In the genomic region with DNA sequence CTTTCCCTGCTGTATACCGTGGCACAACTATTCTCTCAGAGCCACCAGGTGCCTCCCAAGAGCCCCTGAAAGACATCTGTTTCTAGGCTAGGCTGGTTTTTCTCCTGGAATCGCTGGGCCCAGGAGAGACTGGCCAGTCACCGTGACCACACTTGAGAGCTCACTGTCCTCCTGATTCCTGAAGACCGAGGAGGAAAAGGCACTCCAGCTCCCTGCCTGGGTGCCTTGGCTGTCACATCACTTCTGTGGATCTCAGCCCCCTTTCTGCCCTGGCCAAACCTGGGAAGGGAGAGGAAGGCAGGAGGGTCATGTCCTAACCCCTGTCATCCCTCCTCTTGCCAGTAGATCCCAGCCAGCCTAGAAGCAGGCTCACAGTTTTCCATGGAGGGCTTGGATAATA, we compare ENCODE assay signal across 28 cellular contexts.
"Had no signal": no experiment of that assay in that cellular context is flagged by ENCODE, and none has a peak within 500 bp of the region (broad histone marks: within the 10 kb centered on the region; RNA-seq: fewer than 3 reads in every experiment).

No MANE protein-coding gene starts in this region.

- H3K36me3 ChIP-seq: sigmoid colon, stomach, tibial nerve had no signal

- H3K27me3 Mint-ChIP-seq: activated CD4-positive, alpha-beta memory T cell treated with anti-CD3 and anti-CD28 coated beads for 36 hours; activated CD4-positive, alpha-beta T cell treated with anti-CD3 and anti-CD28 coated beads, Interleukin-2, amount 10 ng/mL, durations not matched to agents 24 days and 14 days had no signal

- H3K27ac ChIP-seq: psoas muscle had no signal

- FAIRE-seq: keratinocyte, urothelium cell line had no signal

- H3K9me3 Mint-ChIP-seq: activated CD4-positive, alpha-beta memory T cell treated with anti-CD3 and anti-CD28 coated beads for 36 hours; activated CD4-positive, alpha-beta T cell treated with anti-CD3 and anti-CD28 coated beads, Interleukin-2, amount 10 ng/mL, durations not matched to agents 24 days and 14 days; activated naive CD4-positive, alpha-beta T cell treated with anti-CD3 and anti-CD28 coated beads, Interleukin-2, amount 10 ng/mL, durations not matched to agents 7 days and 5 days; natural killer cell treated with Interleukin-12 subunit alpha and Interleukin-12 subunit beta and Interleukin-15 and Interleukin-18, amount 100 ng/mL, for 72 hours; stimulated activated naive B cell treated with anti-CD40 and anti-IgM and Interleukin-4, amounts not matched to agents 10 μg/mL and 1 μg/mL and 100 μg/mL, for 72 hours had no signal

- H3K4me3 Mint-ChIP-seq: activated CD4-positive, alpha-beta memory T cell treated with anti-CD3 and anti-CD28 coated beads for 36 hours; activated CD4-positive, alpha-beta T cell treated with anti-CD3 and anti-CD28 coated beads, Interleukin-2, amount 10 ng/mL, durations not matched to agents 24 days and 14 days; activated naive CD4-positive, alpha-beta T cell treated with anti-CD3 and anti-CD28 coated beads, Interleukin-2, amount 10 ng/mL, durations not matched to agents 7 days and 5 days; endodermal cell; natural killer cell treated with Interleukin-12 subunit alpha and Interleukin-12 subunit beta and Interleukin-15 and Interleukin-18, amount 100 ng/mL, for 72 hours; stimulated activated naive B cell treated with anti-CD40 and anti-IgM and Interleukin-4, amounts not matched to agents 10 μg/mL and 1 μg/mL and 100 μg/mL, for 72 hours had no signal

- H3K9me3 ChIP-seq: mucosa of descending colon, psoas muscle, sigmoid colon, stomach, tibial nerve had no signal

- H3K27me3 ChIP-seq: sigmoid colon had no signal

- H3K36me3 Mint-ChIP-seq: activated CD4-positive, alpha-beta memory T cell treated with anti-CD3 and anti-CD28 coated beads for 36 hours; activated naive CD4-positive, alpha-beta T cell treated with anti-CD3 and anti-CD28 coated beads, Interleukin-2, amount 10 ng/mL, durations not matched to agents 7 days and 5 days; natural killer cell treated with Interleukin-12 subunit alpha and Interleukin-12 subunit beta and Interleukin-15 and Interleukin-18, amount 100 ng/mL, for 72 hours; stimulated activated naive B cell treated with anti-CD40 and anti-IgM and Interleukin-4, amounts not matched to agents 10 μg/mL and 1 μg/mL and 100 μg/mL, for 72 hours had no signal

- H3K4me2 ChIP-seq: smooth muscle cell had no signal

- H3K4me1 ChIP-seq: psoas muscle had no signal

- H3K4me3 ChIP-seq: mucosa of descending colon, psoas muscle, smooth muscle cell had no signal

- H3K27ac Mint-ChIP-seq: activated CD4-positive, alpha-beta memory T cell treated with anti-CD3 and anti-CD28 coated beads for 36 hours; activated CD4-positive, alpha-beta T cell treated with anti-CD3 and anti-CD28 coated beads, Interleukin-2, amount 10 ng/mL, durations not matched to agents 24 days and 14 days; activated naive CD4-positive, alpha-beta T cell treated with anti-CD3 and anti-CD28 coated beads, Interleukin-2, amount 10 ng/mL, durations not matched to agents 7 days and 5 days; endodermal cell; stimulated activated naive B cell treated with anti-CD40 and anti-IgM and Interleukin-4, amounts not matched to agents 10 μg/mL and 1 μg/mL and 100 μg/mL, for 72 hours had no signal

- ATAC-seq: natural killer cell treated with Interleukin-12 subunit alpha and Interleukin-12 subunit beta and Interleukin-15 and Interleukin-18, amount 100 ng/mL, for 72 hours; psoas muscle; stimulated activated naive B cell treated with anti-CD40 and anti-IgM and Interleukin-4, amounts not matched to agents 10 μg/mL and 1 μg/mL and 100 μg/mL, for 72 hours had no signal

- DNase-seq: activated CD4-positive, alpha-beta memory T cell treated with anti-CD3 and anti-CD28 coated beads for 36 hours; activated CD4-positive, alpha-beta T cell treated with anti-CD3 and anti-CD28 coated beads, Interleukin-2, amount 10 ng/mL, durations not matched to agents 24 days and 14 days; activated CD4-positive, CD25-positive, alpha-beta regulatory T cell treated with anti-CD3 and anti-CD28 coated beads, Interleukin-2, amount 50 U/mL, for 72 hours; activated CD8-positive, alpha-beta memory T cell treated with anti-CD3 and anti-CD28 coated beads, Interleukin-2, amount 50 U/mL, for 4 hours; activated gamma-delta T cell; activated naive CD4-positive, alpha-beta T cell treated with anti-CD3 and anti-CD28 coated beads, Interleukin-2, amount 10 ng/mL, durations not matched to agents 7 days and 5 days; activated T-cell treated with anti-CD3 and anti-CD28 coated beads, Interleukin-2, amount 50 U/mL, for 1 hour; amniotic stem cell; caudate nucleus; endodermal cell; foreskin fibroblast; head of caudate nucleus; hippocampal formation; left cardiac atrium; mesenchymal stem cell; mucosa of descending colon; psoas muscle; sigmoid colon; stimulated activated CD4-positive, alpha-beta T cell treated with anti-CD3 and anti-CD28 coated beads, Interleukin-15, amount 100 ng/mL, for 24 hours; stimulated activated CD4-positive, alpha-beta T cell treated with anti-CD3 and anti-CD28 coated beads, Interleukin-2, amount 100 ng/mL, for 24 hours; stimulated activated naive B cell treated with anti-CD40 and anti-IgM and Interleukin-4, amounts not matched to agents 10 μg/mL and 1 μg/mL and 100 μg/mL, for 72 hours; stomach; T-helper 2 cell had no signal
